In genomic region chr11:123454060-123454651, GRCh38 we compare ENCODE assay signal across 8 cellular contexts. TPM values are rescaled to one million over a fixed set of nuclear protein-coding genes. Genes with fewer than 3 reads are reported as not detected.
DNase-seq lines count a peak whose midpoint lies in the region; ATAC-seq and TF ChIP-seq lines count a peak whose summit lies in the region.

No MANE protein-coding gene starts in this region.

- WGBS in spleen, 5 donors = 24 to 42% (median 33%) methylated on average over 7 of the region's 7 CpGs

- no peak overlapping the region for H3K4me3 ChIP-seq in spleen

- H3K27ac ChIP-seq in epithelial cell of prostate = peak overlapping the region; percentile 63
- peak overlapping the region in 3 of 8 donors; percentile 4 to 59 (median 24) for H3K27ac ChIP-seq in spleen

- H3K9me3 ChIP-seq in spleen = no peaks in the 10 kb centered on the region

- intact Hi-C loops in spleen (cut with DNase I; ENCODE audit: low total_unique reads) = no loop called here

- peak; percentile 95 for ATAC-seq in stimulated activated naive CD8-positive, alpha-beta T cell treated with anti-CD3 and anti-CD28 coated beads, Interleukin-15, Interleukin-2, amounts not matched to agents 100 U/mL and 50 U/mL, for 24 hours
- ATAC-seq in GM19395 (IDR thresholded peaks at IDR 0.05; ENCODE audit: unreplicated experiment) = no peak

- TF ChIP-seq CTCF in spleen (IDR thresholded peaks at IDR 0.05 in 8 of 11, conservative IDR thresholded peaks at IDR 0.05 in 3 of 11) = no peak

- TF ChIP-seq POLR2A in spleen (IDR thresholded peaks at IDR 0.05) = no peak

- H3K4me1 ChIP-seq in spleen = peaks cover 0 to 59% (median 27%) of the 10 kb centered on the region in 6 donors

- no peaks in the 10 kb centered on the region for H3K27me3 ChIP-seq in spleen (replicated peaks in 1 of 7)

- DNase-seq in SIG-M5 treated with dmso at 0.1 percent for 504 hours (lab: John Stamatoyannopoulos, UW; ENCODE audit: unreplicated experiment) (peak; percentile 12), SIG-M5 (lab: John Stamatoyannopoulos, UW) (no peak), epithelial cell of prostate (ENCODE audit: low read depth, low spot score) (peak; percentile 67), C1 segment of cervical spinal cord (lab: John Stamatoyannopoulos, UW) (no peak), spleen (no peak)
- DNase-seq in activated CD4-positive, alpha-beta T cell treated with anti-CD3 and anti-CD28 coated beads for 48 hours = peak; percentile 84
- peak; percentile 71 for DNase-seq in stimulated activated naive CD8-positive, alpha-beta T cell treated with anti-CD3 and anti-CD28 coated beads, Interleukin-15, Interleukin-2, amounts not matched to agents 100 U/mL and 50 U/mL, for 24 hours

- H3K36me3 ChIP-seq in spleen = no peaks in the 10 kb centered on the region

RNA-seq across cellular contexts. Expression of gene GRAMD1B, which starts 24.1 kb away (rescaled TPM):
- total RNA-seq in spleen = 10 to 100 TPM in 4 of 7 donors, 1 to 10 TPM in 3; 5.5 to 15.6 (median 11.1) TPM
- polyA plus RNA-seq in spleen = 1 to 10 TPM; 1.7 to 2.4 (median 1.7) TPM

Comparison
In these comparisons a context has a peak if more than half of its experiments do, and no peak if none do; other contexts are left out.
1. DNase-seq: peak in SIG-M5 treated with dmso at 0.1 percent for 504 hours (single experiment), activated CD4-positive, alpha-beta T cell treated with anti-CD3 and anti-CD28 coated beads for 48 hours (single experiment), epithelial cell of prostate (single experiment) and stimulated activated naive CD8-positive, alpha-beta T cell treated with anti-CD3 and anti-CD28 coated beads, Interleukin-15, Interleukin-2, amounts not matched to agents 100 U/mL and 50 U/mL, for 24 hours (single experiment); none in SIG-M5 (single experiment), C1 segment of cervical spinal cord (0 of 14) and spleen (single experiment).